Comparison of ENCODE assay signal across 19 cellular contexts in genomic region chr3:53482227-53482626, GRCh38. TPM values are rescaled to one million over a fixed set of nuclear protein-coding genes. Genes with fewer than 3 reads are reported as not detected.
A peak's percentile ranks its signal among the peaks of the same experiment; 100 is the strongest.
DNase-seq lines count a peak whose midpoint lies in the region; ATAC-seq, FAIRE-seq and TF ChIP-seq lines count a peak whose summit lies in the region.
"Had no signal": no experiment of that assay in that cellular context is flagged by ENCODE, and none has a peak within 500 bp of the region (broad histone marks: within the 10 kb centered on the region; RNA-seq: fewer than 3 reads in every experiment).

No MANE protein-coding gene starts in this region.

- TF ChIP-seq CTCF in esophagus muscularis mucosa (IDR thresholded peaks at IDR 0.05) = no peak
- TF ChIP-seq CTCF in HepG2 (CRISPR knock-in tag; IDR thresholded peaks at IDR 0.05) = no peak
- no peak for TF ChIP-seq CTCF in prostate gland (IDR thresholded peaks at IDR 0.05)

- no TSS peak for BruUV-seq in HepG2 (replicated peaks; lab: Mats Ljungman, UMichigan)

- in situ Hi-C loops in HepG2 (cut with HindIII; ENCODE audit: extremely low pct_ligation_motif_present, low pct_unique_long_range_greater_than_20kb) = no loop called here

- no peaks in the 10 kb centered on the region for H4K20me1 ChIP-seq in HepG2 (ENCODE audit: insufficient read depth, low read length)

- H2AFZ ChIP-seq in HepG2 (ENCODE audit: low read length) = no peak overlapping the region
- H2AFZ ChIP-seq: GM23338 had no signal

- intact Hi-C loops in esophagus muscularis mucosa (cut with DNase I) = no loop called here
- intact Hi-C loops in HepG2 (cut with micrococcal nuclease; ENCODE audit: unreplicated experiment) = no loop called here
- intact Hi-C loops in prostate gland (cut with DNase I) = no loop called here

- no peak for TF ChIP-seq POLR2A in esophagus muscularis mucosa (IDR thresholded peaks at IDR 0.05; ENCODE audit: low read depth)
- TF ChIP-seq POLR2A in HepG2 (IDR thresholded peaks at IDR 0.05; ENCODE audit: insufficient read depth in 1 of 2, low read depth in 2 of 2, low read length in 2 of 2) = no peak
- TF ChIP-seq POLR2A in prostate gland (IDR thresholded peaks at IDR 0.05) = no peak

- no peak overlapping the region for H3K4me2 ChIP-seq in HepG2 (ENCODE audit: low read depth, low read length)
- H3K4me2 ChIP-seq: GM23338 had no signal

- TF ChIP-seq RAD21 in HepG2 (CRISPR knock-in tag; IDR thresholded peaks at IDR 0.05) = no peak

- no peak overlapping the region for H3K9ac ChIP-seq in HepG2 (ENCODE audit: insufficient read depth, low read depth, low read length)

- H3K36me3 ChIP-seq in esophagus muscularis mucosa = no peaks in the 10 kb centered on the region
- no peaks in the 10 kb centered on the region for H3K36me3 ChIP-seq in HepG2 (replicated peaks in 1 of 2; ENCODE audit: control insufficient read depth in 1 of 2, insufficient read depth in 2 of 2, low read length in 2 of 2)
- H3K36me3 ChIP-seq in prostate gland = no peaks in the 10 kb centered on the region

- no peaks in the 10 kb centered on the region for H3K79me2 ChIP-seq in HepG2 (ENCODE audit: insufficient read depth, low read length)

- TF ChIP-seq EP300 in esophagus muscularis mucosa (IDR thresholded peaks at IDR 0.05) = no peak
- TF ChIP-seq EP300 in HepG2 (IDR thresholded peaks at IDR 0.05; ENCODE audit: low read depth in 2 of 2, low read length in 2 of 2) = no peak
- no peak for TF ChIP-seq EP300 in HepG2 (CRISPR knock-in tag; IDR thresholded peaks at IDR 0.05; ENCODE audit: borderline replicate concordance)

- 88% methylated on average over 1 of the region's 1 CpG for WGBS in esophagus muscularis mucosa
- WGBS in HepG2 (ENCODE audit: low lambda C conversion rate) = 89% methylated on average over 1 of the region's 1 CpG
- 93% methylated on average over 1 of the region's 1 CpG for WGBS in prostate gland

- CTCF ChIA-PET in HepG2 (lab: Yijun Ruan, JAX; ENCODE audit: low intra/inter-chr PET ratio, low total read pairs) = no interaction called here

- H3K4me1 ChIP-seq in esophagus muscularis mucosa (no peaks in the 10 kb centered on the region), HepG2 (ENCODE audit: insufficient read depth, low read length) (peaks cover 59% of the 10 kb centered on the region), prostate gland (replicated peaks) (peaks cover 10% of the 10 kb centered on the region)

- no peak overlapping the region for H3K4me3 ChIP-seq in esophagus muscularis mucosa
- no peak overlapping the region for H3K4me3 ChIP-seq in HepG2 (replicated peaks in 1 of 3; ENCODE audit: insufficient read depth in 1 of 3, low read depth in 2 of 3, low read length in 3 of 3)
- no peak overlapping the region for H3K4me3 ChIP-seq in prostate gland
- H3K4me3 ChIP-seq: GM23338, K562 had no signal

- POLR2A ChIA-PET in HepG2 (lab: Yijun Ruan, JAX) = no interaction called here

- H3K27me3 ChIP-seq in esophagus muscularis mucosa (peaks cover 0 to 12% (median 0%) of the 10 kb centered on the region in 4 donors), HepG2 (ENCODE audit: control insufficient read depth in 1 of 2, insufficient read depth in 2 of 2, low read length in 2 of 2) (no peaks in the 10 kb centered on the region), prostate gland (replicated peaks; ENCODE audit: insufficient read depth) (no peaks in the 10 kb centered on the region)

- no peak overlapping the region for H3K27ac ChIP-seq in esophagus muscularis mucosa (replicated peaks in 1 of 4)
- H3K27ac ChIP-seq in HepG2 (ENCODE audit: extremely low read length, insufficient read depth, low read length) = no peak overlapping the region
- no peak overlapping the region for H3K27ac ChIP-seq in prostate gland
- H3K27ac ChIP-seq: C4-2B had no signal

- no peak for FAIRE-seq in HepG2 (lab: Jason Lieb, UNC)
- FAIRE-seq: H54, K562 had no signal

- DNase-seq in COLO829 (ENCODE audit: low spot score) (peak; percentile 24), esophagus muscularis mucosa (ENCODE audit: extremely low spot score) (peak; percentile 82), HepG2 (ENCODE audit: low spot score) (no peak), LoVo (ENCODE audit: low spot score) (no peak), GM19238 (ENCODE audit: insufficient read length, low spot score) (no peak), prostate gland (ENCODE audit: low spot score) (no peak)
- no peak for DNase-seq in activated CD4-positive, alpha-beta T cell treated with anti-CD3 and anti-CD28 coated beads for 4 hours
- DNase-seq: ACHN; CD4-positive, alpha-beta T cell; DMS153; DMS79; GF-D8; HCEC 1CT; IMR-90 had no signal

- H3K9me3 ChIP-seq in esophagus muscularis mucosa (no peaks in the 10 kb centered on the region), HepG2 (ENCODE audit: low read length) (no peaks in the 10 kb centered on the region), prostate gland (no peaks in the 10 kb centered on the region)

- ATAC-seq in HepG2 = no peak
- ATAC-seq: GM23338, K562 had no signal

TF ChIP-seq in HepG2, 621 proteins besides CTCF, POLR2A, EP300 and RAD21:
- TF ChIP-seq FOSL2 (CRISPR knock-in tag; IDR thresholded peaks at IDR 0.05) (0 out of 2 replicates have a peak, but pooled peaks have one; percentile 14), RFX5 (IDR thresholded peaks at IDR 0.05; ENCODE audit: low read depth, low read length) (no peak)
TF ChIP-seq in HepG2: peak in this region for 1.

RNA-seq across cellular contexts. Expression of gene CACNA1D, which starts 12.2 kb away (rescaled TPM):
- 1 to 10 TPM in 2 of 4 donors, under 1 TPM in 2; 0.75 to 2.5 (median 1.2) TPM for total RNA-seq in esophagus muscularis mucosa
- 0.38 and 0.45 TPM in 2 replicates for total RNA-seq in HepG2 (2016; rRNA removed; fragmentation: Illumina TruSeq; extraction: Trizol)
- total RNA-seq in HepG2 (2016; cell fraction: cytosol; rRNA removed; fragmentation: Illumina TruSeq; extraction: Trizol; ENCODE audit: low read depth) = 0.10 and 0.71 TPM in 2 replicates
- total RNA-seq in HepG2 (2016; cell fraction: insoluble cytoplasmic fraction; rRNA removed; fragmentation: Illumina TruSeq; extraction: Trizol) = 0.55 and 0.76 TPM in 2 replicates
- total RNA-seq in HepG2 (2016; cell fraction: membrane; rRNA removed; fragmentation: Illumina TruSeq; extraction: Trizol) = 0.38 and 0.59 TPM in 2 replicates
- 2.0 and 4.0 TPM in 2 replicates for total RNA-seq in HepG2 (2016; cell fraction: nucleus; rRNA removed; fragmentation: Illumina TruSeq; extraction: Trizol)
- 0.26 and 0.33 TPM in 2 replicates for polyA plus RNA-seq in HepG2 (2011; rRNA removed)
- polyA plus RNA-seq in HepG2 (2011; cell fraction: cytosol; rRNA removed) = 0.06 and 0.13 TPM in 2 replicates
- 0.51 and 1.1 TPM in 2 replicates for polyA plus RNA-seq in HepG2 (2011; cell fraction: nucleus; rRNA removed)
- 1.1 and 3.4 TPM in 2 replicates for polyA plus RNA-seq in HepG2 (2012)
- polyA plus RNA-seq in HepG2 (2016; cell fraction: cytosol; fragmentation: Illumina TruSeq; extraction: Trizol; ENCODE audit: low read depth) = 0.10 and 0.14 TPM in 2 replicates
- polyA plus RNA-seq in HepG2 (2016; cell fraction: insoluble cytoplasmic fraction; fragmentation: Illumina TruSeq; extraction: Trizol; ENCODE audit: low read depth) = 0.24 and 0.58 TPM in 2 replicates
- 0.15 TPM in 1 of 2 replicates, not detected in the other for polyA plus RNA-seq in HepG2 (2016; cell fraction: membrane; fragmentation: Illumina TruSeq; extraction: Trizol; ENCODE audit: low read depth)
- 2.1 and 2.2 TPM in 2 replicates for polyA plus RNA-seq in HepG2 (2016; cell fraction: nucleus; fragmentation: Illumina TruSeq; extraction: Trizol; ENCODE audit: insufficient read depth, low read depth)
- 0.42 and 9.7 TPM in 2 replicates for polyA minus RNA-seq in HepG2 (2011; rRNA and poly(A)+ RNA removed; ENCODE audit: low replicate concordance)
- 0.79 TPM in 1 of 2 replicates, not detected in the other for polyA minus RNA-seq in HepG2 (2011; cell fraction: cytosol; rRNA and poly(A)+ RNA removed)
- 1.2 and 2.7 TPM in 2 replicates for polyA minus RNA-seq in HepG2 (2011; cell fraction: nucleus; rRNA and poly(A)+ RNA removed)
- 10 to 100 TPM; 15.5 to 45.1 TPM for total RNA-seq in prostate gland
- total RNA-seq: A172; CD4-positive, alpha-beta T cell; IMR-90 had no signal
- polyA plus RNA-seq: K562 had no signal

Comparison
In these comparisons a context has a peak if more than half of its experiments do, and no peak if none do; other contexts are left out.
1. DNase-seq: peak in COLO829 (single experiment) and esophagus muscularis mucosa (single experiment); none in HepG2 (single experiment), LoVo (single experiment), activated CD4-positive, alpha-beta T cell treated with anti-CD3 and anti-CD28 coated beads for 4 hours (0 of 2), GM19238 (single experiment) and prostate gland (single experiment).